11 cellular contexts compared by ENCODE assay signal in the genomic region with DNA sequence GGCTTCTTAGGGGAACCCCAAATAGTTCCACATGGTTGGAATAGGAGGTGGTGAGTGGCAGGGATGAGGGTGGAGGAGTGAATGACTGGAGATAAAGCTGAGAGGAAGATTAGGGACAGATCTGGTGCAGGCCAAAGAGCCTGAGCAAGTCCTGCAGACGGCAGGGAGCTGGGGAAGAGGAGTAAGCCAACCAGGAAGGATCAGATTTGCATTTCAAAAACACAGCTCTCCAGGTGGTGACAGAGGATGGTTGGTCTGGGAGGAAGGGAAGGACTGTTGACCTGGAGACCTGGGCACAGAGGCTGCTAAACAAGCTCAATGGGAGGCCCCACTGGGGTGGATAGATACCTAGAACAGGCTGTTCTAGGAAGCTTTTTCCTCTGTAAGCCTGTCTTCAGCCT. TPM values are rescaled to one million over a fixed set of nuclear protein-coding genes. Genes with fewer than 3 reads are reported as not detected.
A peak's percentile ranks its signal among the peaks of the same experiment; 100 is the strongest.
DNase-seq lines count a peak whose midpoint lies in the region; TF ChIP-seq lines count a peak whose summit lies in the region.
"Had no signal": no experiment of that assay in that cellular context is flagged by ENCODE, and none has a peak within 500 bp of the region (broad histone marks: within the 10 kb centered on the region; RNA-seq: fewer than 3 reads in every experiment).

No MANE protein-coding gene starts in this region.

- no peak overlapping the region for H3K4me3 ChIP-seq in Loucy (ENCODE audit: low read length, poor library complexity, severe bottlenecking)
- no peak overlapping the region for H3K4me3 ChIP-seq in colonic mucosa
- no peak overlapping the region for H3K4me3 ChIP-seq in trophoblast cell (ENCODE audit: low read depth, low read length)

- H2BK12ac ChIP-seq in trophoblast cell (ENCODE audit: low read length), result no peak overlapping the region

- BruUV-seq in Calu3 (replicated peaks; lab: Mats Ljungman, UMichigan), result no TSS peak

- no peaks in the 10 kb centered on the region for H3K9me3 ChIP-seq in Loucy (ENCODE audit: insufficient read depth, low read depth, low read length)
- H3K9me3 ChIP-seq in colonic mucosa, result no peaks in the 10 kb centered on the region
- H3K9me3 ChIP-seq in trophoblast cell (ENCODE audit: insufficient read depth, low read depth, low read length), result peaks cover 2% of the 10 kb centered on the region

- H3F3A ChIP-seq in Loucy (ENCODE audit: low read depth), result no peaks in the 10 kb centered on the region

- DNase-seq in Calu3 (no peak), colonic mucosa (no peak), NCI-H2227 treated with DMSO at 0.1 percent for 48 hours (lab: John Stamatoyannopoulos, UW) (no peak), SHP77 treated with DMSO at 0.1 percent for 48 hours (lab: John Stamatoyannopoulos, UW) (no peak), trophoblast cell (no peak), NCI-H226 (no peak)
- DNase-seq: GOT3, immature natural killer cell had no signal

- H3K36me3 Mint-ChIP-seq in Calu3 (ENCODE audit: insufficient read depth, unreplicated experiment), result peaks cover 22% of the 10 kb centered on the region
- no peaks in the 10 kb centered on the region for H3K36me3 Mint-ChIP-seq in nephron (ENCODE audit: low read depth)
- H3K36me3 Mint-ChIP-seq: immature natural killer cell had no signal

- H3K36me3 ChIP-seq in Loucy (ENCODE audit: insufficient read depth, low read length) (no peaks in the 10 kb centered on the region), colonic mucosa (no peaks in the 10 kb centered on the region), trophoblast cell (ENCODE audit: control insufficient read depth in 1 of 2, insufficient read depth in 2 of 2, low read length in 2 of 2) (no peaks in the 10 kb centered on the region)

- H4K20me1 ChIP-seq in Loucy (ENCODE audit: insufficient read depth, low read length, poor library complexity, severe bottlenecking), result no peaks in the 10 kb centered on the region

- H3K9ac ChIP-seq in Loucy (ENCODE audit: low read depth, low read length, poor library complexity, severe bottlenecking) (no peak overlapping the region), colonic mucosa (ENCODE audit: low read depth in 2 of 2, low read length in 2 of 2) (peak overlapping the region in 1 of 2 donors; percentile 69), trophoblast cell (ENCODE audit: low read length) (no peak overlapping the region)

- H4K91ac ChIP-seq in trophoblast cell (ENCODE audit: low read depth, low read length), result no peak overlapping the region

- H2BK5ac ChIP-seq in trophoblast cell (ENCODE audit: low read depth, low read length, poor library complexity), result no peak overlapping the region

- H3K9me3 Mint-ChIP-seq in Calu3 (ENCODE audit: low read depth, unreplicated experiment) (no peaks in the 10 kb centered on the region), nephron (no peaks in the 10 kb centered on the region)
- H3K9me3 Mint-ChIP-seq: activated T-helper 17 cell treated with anti-CD3 and anti-CD28 coated beads, Interleukin-2, amount 50 U/mL, for 72 hours; immature natural killer cell had no signal

- CTCF ChIA-PET in Calu3 (lab: Charles Lee), result interaction anchor here (0.7 to 2.2 kb wide), 18 partner anchors 8 to 143 kb away, joined by 3 to 12 read pairs (median 4); no protein-coding TSS in a partner anchor

- peaks cover 18% of the 10 kb centered on the region for H3K27me3 ChIP-seq in Loucy (ENCODE audit: insufficient read depth, low read length, poor library complexity, severe bottlenecking)
- H3K27me3 ChIP-seq in colonic mucosa, result no peaks in the 10 kb centered on the region
- peaks cover 8% of the 10 kb centered on the region for H3K27me3 ChIP-seq in trophoblast cell (ENCODE audit: insufficient read depth, low read length)

- H3K27ac Mint-ChIP-seq in Calu3 (ENCODE audit: unreplicated experiment), result peak overlapping the region; percentile 19
- H3K27ac Mint-ChIP-seq in nephron, result peak overlapping the region; percentile 35 to 62 (median 47)
- H3K27ac Mint-ChIP-seq: activated T-helper 17 cell treated with anti-CD3 and anti-CD28 coated beads, Interleukin-2, amount 50 U/mL, for 72 hours; immature natural killer cell had no signal

- intact Hi-C loops in Calu3 (cut with micrococcal nuclease; ENCODE audit: unreplicated experiment) (loop anchor here (2.0 kb wide), 1 partner anchor 41 kb away; no protein-coding TSS in a partner anchor), colonic mucosa (cut with DNase I) (no loop called here)

- H3K27me3 Mint-ChIP-seq in Calu3 (ENCODE audit: unreplicated experiment), result no peaks in the 10 kb centered on the region
- H3K27me3 Mint-ChIP-seq in nephron (ENCODE audit: low read depth), result peaks cover 21% of the 10 kb centered on the region

- H3K4me2 ChIP-seq in Loucy (ENCODE audit: low read depth, low read length, poor library complexity, severe bottlenecking) (no peak overlapping the region), trophoblast cell (ENCODE audit: low read length) (no peak overlapping the region)

- H3K9me2 ChIP-seq in Loucy (replicated peaks; ENCODE audit: low read depth, low read length), result no peaks in the 10 kb centered on the region

- peak overlapping the region; percentile 7 for H3K4me3 Mint-ChIP-seq in Calu3 (ENCODE audit: low read depth, unreplicated experiment)
- no peak overlapping the region for H3K4me3 Mint-ChIP-seq in nephron
- H3K4me3 Mint-ChIP-seq: activated T-helper 17 cell treated with anti-CD3 and anti-CD28 coated beads, Interleukin-2, amount 50 U/mL, for 72 hours; immature natural killer cell had no signal

- no CpG with 5 or more reads among the region's 1 CpG for WGBS in trophoblast cell (ENCODE audit: extremely low coverage, insufficient coverage, insufficient read length)

- H2AFZ ChIP-seq in Loucy (ENCODE audit: low read length) (peak overlapping the region; percentile 68; the same call in 1 of the 2 replicates), trophoblast cell (ENCODE audit: insufficient read depth, low read length, poor library complexity) (no peak overlapping the region)

- H3K18ac ChIP-seq in trophoblast cell (ENCODE audit: low read length), result no peak overlapping the region

- H3K79me2 ChIP-seq in Loucy (ENCODE audit: insufficient read depth, low read length) (no peaks in the 10 kb centered on the region), trophoblast cell (ENCODE audit: control insufficient read depth, insufficient read depth, low read length, poor library complexity) (peaks cover 4% of the 10 kb centered on the region)

- peaks cover 3% of the 10 kb centered on the region for H3K79me1 ChIP-seq in trophoblast cell (ENCODE audit: low read length)

- TF ChIP-seq CTCF in Calu3 (IDR thresholded peaks at IDR 0.05; ENCODE audit: unreplicated experiment) (no peak), Loucy (conservative IDR thresholded peaks at IDR 0.05; ENCODE audit: low read length) (no peak), colonic mucosa (IDR thresholded peaks at IDR 0.05) (no peak), nephron (IDR thresholded peaks at IDR 0.05; ENCODE audit: unreplicated experiment in 3 of 3) (no peak)

- no peak overlapping the region for H3K14ac ChIP-seq in trophoblast cell (ENCODE audit: low read length)

- H4K8ac ChIP-seq in trophoblast cell (ENCODE audit: low read depth, low read length), result no peak overlapping the region

- H2BK120ac ChIP-seq in trophoblast cell (ENCODE audit: insufficient read depth, low read length, poor library complexity), result no peak overlapping the region

- no peak overlapping the region for H3K4ac ChIP-seq in trophoblast cell (ENCODE audit: low read depth, low read length)

- H3K27ac ChIP-seq in colonic mucosa (peak overlapping the region; percentile 86), trophoblast cell (ENCODE audit: low read depth, low read length) (no peak overlapping the region)

- no peak overlapping the region for H3K23ac ChIP-seq in trophoblast cell (ENCODE audit: low read length)

- no peak overlapping the region for H2AK5ac ChIP-seq in trophoblast cell (ENCODE audit: low read length)

- H4K12ac ChIP-seq in trophoblast cell (ENCODE audit: low read depth, low read length), result no peak overlapping the region

- H3K4me1 Mint-ChIP-seq in Calu3 (ENCODE audit: low read depth, unreplicated experiment) (peaks cover 67% of the 10 kb centered on the region), nephron (peaks cover 47% of the 10 kb centered on the region)

- H3K4me1 ChIP-seq in Loucy (ENCODE audit: insufficient read depth, low read length, poor library complexity, severe bottlenecking) (peaks cover 16% of the 10 kb centered on the region), colonic mucosa (peaks cover 21% of the 10 kb centered on the region), trophoblast cell (ENCODE audit: control insufficient read depth in 1 of 2, insufficient read depth in 2 of 2, low read length in 2 of 2) (peaks cover 7 to 16% of the 10 kb centered on the region in 2 experiments)

RNA-seq across cellular contexts. Expression of gene EPB41L1, which starts 56.8 kb away (rescaled TPM):
- total RNA-seq in Calu3 (2022) (121 and 184 TPM in 2 replicates), colonic mucosa (10 to 100 TPM; 40.3 to 59.2 TPM)
- polyA plus RNA-seq in trophoblast cell (2013), result 13.2 and 13.5 TPM in 2 replicates
- polyA plus RNA-seq: immature natural killer cell had no signal
